ENCODE assay signal across 8 cellular contexts in the genomic region with DNA sequence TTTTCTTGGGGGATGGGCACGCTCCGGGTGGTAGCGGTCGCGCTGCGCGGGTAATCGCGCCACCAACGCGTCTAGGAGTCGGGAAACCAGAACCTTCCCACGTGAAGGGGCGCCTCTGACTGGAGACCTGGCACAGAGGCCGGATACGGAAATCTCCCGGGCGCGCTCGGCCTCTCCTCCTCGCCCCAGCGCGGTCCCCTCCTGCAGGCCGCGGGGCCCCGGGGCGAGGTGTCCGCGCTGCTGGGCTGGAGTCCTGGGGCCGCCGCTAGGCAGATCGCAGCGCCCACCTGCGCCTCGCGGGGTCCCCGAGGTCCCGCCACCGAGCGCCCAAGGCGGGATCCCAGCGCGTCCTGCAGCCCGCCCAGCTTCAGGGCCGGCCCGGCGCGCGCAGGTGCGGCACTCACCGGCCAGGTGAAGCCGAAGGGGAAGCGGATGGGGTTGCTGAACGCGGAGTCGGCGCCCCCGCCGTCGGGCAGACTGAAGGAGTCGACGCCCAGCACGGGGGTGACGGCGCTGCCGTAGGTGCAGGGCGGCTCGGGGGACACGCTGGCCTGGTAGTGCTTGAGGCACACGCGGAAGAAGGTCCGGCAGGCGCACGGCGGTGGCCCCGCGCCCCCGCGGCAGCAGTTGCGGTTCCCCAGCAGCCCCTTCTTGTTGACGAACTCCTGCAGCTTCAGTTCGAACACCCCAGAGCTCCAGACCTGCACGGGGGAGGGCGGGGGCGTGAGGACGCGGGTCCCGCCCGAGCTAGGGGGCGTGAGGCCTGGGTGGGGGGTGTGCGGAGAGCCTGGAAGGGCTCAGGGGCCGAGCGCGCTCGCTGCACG. TPM values are rescaled to one million over a fixed set of nuclear protein-coding genes. Genes with fewer than 3 reads are reported as not detected.
DNase-seq lines count a peak whose midpoint lies in the region; ATAC-seq and TF ChIP-seq lines count a peak whose summit lies in the region.

No MANE protein-coding gene starts in this region.

- no peak overlapping the region for H2AFZ ChIP-seq in HCT116 (ENCODE audit: low read depth, low read length, poor library complexity, severe bottlenecking)
- H2AFZ ChIP-seq in smooth muscle cell (ENCODE audit: low read depth) = no peak overlapping the region

- H3K27ac ChIP-seq in HCT116 (ENCODE audit: low read depth, low read length) (no peak overlapping the region), smooth muscle cell (ENCODE audit: low read depth) (no peak overlapping the region)

- peak overlapping the region; percentile 90 for H3K4me2 ChIP-seq in HCT116 (ENCODE audit: low read length)
- peak overlapping the region; percentile 85 for H3K4me2 ChIP-seq in smooth muscle cell

- H3K27me3 ChIP-seq in HCT116 (ENCODE audit: insufficient read depth, low read length) (peaks cover 4% of the 10 kb centered on the region; the same call in 1 of the 2 replicates), smooth muscle cell (ENCODE audit: low read depth) (peaks cover 84% of the 10 kb centered on the region)

- WGBS in smooth muscle cell (ENCODE audit: low lambda C conversion rate) = 3% methylated on average over 77 of the region's 96 CpGs

- intact Hi-C loops in HCT116 (cut with micrococcal nuclease) = no loop called here

- no peak for DNase-seq in HCT116 (ENCODE audit: low read depth, low spot score)
- DNase-seq in activated CD8-positive, alpha-beta memory T cell treated with anti-CD3 and anti-CD28 coated beads, Interleukin-2, amount 10 ng/mL, durations not matched to agents 7 days and 5 days = no peak
- no peak for DNase-seq in smooth muscle cell (lab: John Stamatoyannopoulos, UW; ENCODE audit: unreplicated experiment)
- DNase-seq in NAMALWA (ENCODE audit: low spot score) = no peak
- DNase-seq in stimulated activated CD4-positive, alpha-beta T cell treated with anti-CD3 and anti-CD28 coated beads, Interleukin-1b, Interleukin-23, amount 100 ng/mL, for 48 hours = no peak

- H3K9ac ChIP-seq in HCT116 (ENCODE audit: low read length) (no peak overlapping the region), smooth muscle cell (ENCODE audit: low read depth) (no peak overlapping the region)

- H3K9me2 ChIP-seq in HCT116 (ENCODE audit: insufficient read depth) = no peaks in the 10 kb centered on the region

- H3K36me3 Mint-ChIP-seq in activated CD8-positive, alpha-beta memory T cell treated with anti-CD3 and anti-CD28 coated beads, Interleukin-2, amount 10 ng/mL, durations not matched to agents 7 days and 5 days = no peaks in the 10 kb centered on the region

- ATAC-seq in HCT116 (no peak), GM19452 (IDR thresholded peaks at IDR 0.05; ENCODE audit: unreplicated experiment) (no peak), GM21825 (IDR thresholded peaks at IDR 0.05; ENCODE audit: unreplicated experiment) (no peak)
- ATAC-seq in activated CD8-positive, alpha-beta memory T cell treated with anti-CD3 and anti-CD28 coated beads, Interleukin-2, amount 10 ng/mL, durations not matched to agents 7 days and 5 days = peak; percentile 10

- RAD21 ChIA-PET in HCT116 (lab: Charles Lee; ENCODE audit: low non-redundant PET in 1 of 2, low total read pairs in 2 of 2, uncharacterized antibody in 2 of 2, unreplicated experiment in 2 of 2) = no interaction called here

- CTCF ChIA-PET in HCT116 (lab: Charles Lee) = no interaction called here
- CTCF ChIA-PET in activated CD8-positive, alpha-beta memory T cell treated with anti-CD3 and anti-CD28 coated beads, Interleukin-2, amount 10 ng/mL, durations not matched to agents 7 days and 5 days (lab: Charles Lee) = interaction anchor here (0.9 to 3.7 kb wide), 2 partner anchors 455 to 458 kb away, joined by 3 to 18 read pairs; no protein-coding TSS in a partner anchor

- peaks cover 78% of the 10 kb centered on the region for H3K27me3 Mint-ChIP-seq in activated CD8-positive, alpha-beta memory T cell treated with anti-CD3 and anti-CD28 coated beads, Interleukin-2, amount 10 ng/mL, durations not matched to agents 7 days and 5 days

- H3F3A ChIP-seq in smooth muscle cell (ENCODE audit: low read depth) = no peaks in the 10 kb centered on the region

- no peaks in the 10 kb centered on the region for H3K9me3 ChIP-seq in HCT116 (ENCODE audit: control insufficient read depth in 1 of 2, insufficient read depth in 1 of 2, low read depth in 1 of 2, low read length in 2 of 2)
- H3K9me3 ChIP-seq in smooth muscle cell (replicated peaks; ENCODE audit: low read depth) = no peaks in the 10 kb centered on the region

- POLR2A ChIA-PET in HCT116 (lab: Charles Lee) = no interaction called here

- H3K79me2 ChIP-seq in HCT116 (ENCODE audit: insufficient read depth, low read length) = no peaks in the 10 kb centered on the region
- no peaks in the 10 kb centered on the region for H3K79me2 ChIP-seq in smooth muscle cell (ENCODE audit: low read depth)

- TF ChIP-seq POLR2A in HCT116 (IDR thresholded peaks at IDR 0.05; ENCODE audit: borderline replicate concordance, extremely low read depth, insufficient read depth, insufficient read length) = no peak

- no peaks in the 10 kb centered on the region for H4K20me1 ChIP-seq in HCT116 (ENCODE audit: insufficient read depth)
- H4K20me1 ChIP-seq in smooth muscle cell (ENCODE audit: low read depth) = no peaks in the 10 kb centered on the region

- H3K4me3 ChIP-seq in HCT116 (replicated peaks in 1 of 2; ENCODE audit: low read depth in 1 of 2, low read length in 2 of 2) (no peak overlapping the region; a peak in 1 of 4 replicates), iPS-11a (ENCODE audit: low read depth, low read length) (peak overlapping the region; percentile 34), smooth muscle cell (peak overlapping the region; percentile 58)

- no peak overlapping the region for H3K27ac Mint-ChIP-seq in activated CD8-positive, alpha-beta memory T cell treated with anti-CD3 and anti-CD28 coated beads, Interleukin-2, amount 10 ng/mL, durations not matched to agents 7 days and 5 days

- H3K36me3 ChIP-seq in HCT116 (ENCODE audit: control insufficient read depth in 1 of 2, insufficient read depth in 2 of 2, low read length in 2 of 2) (no peaks in the 10 kb centered on the region; a peak in 1 of 4 replicates), smooth muscle cell (ENCODE audit: low read depth) (no peaks in the 10 kb centered on the region)

- no peaks in the 10 kb centered on the region for H3K9me3 Mint-ChIP-seq in activated CD8-positive, alpha-beta memory T cell treated with anti-CD3 and anti-CD28 coated beads, Interleukin-2, amount 10 ng/mL, durations not matched to agents 7 days and 5 days (ENCODE audit: low read depth)

- TF ChIP-seq CTCF in HCT116 (IDR thresholded peaks at IDR 0.05 in 2 of 3, conservative IDR thresholded peaks at IDR 0.05 in 1 of 3; ENCODE audit: borderline replicate concordance in 1 of 3, insufficient read depth in 1 of 3, low read depth in 2 of 3, low read length in 2 of 3) = no peak
- TF ChIP-seq CTCF in smooth muscle cell (IDR thresholded peaks at IDR 0.05; ENCODE audit: borderline replicate concordance, insufficient read depth, poor library complexity, severe bottlenecking) = no peak

- no peak for TF ChIP-seq RAD21 in HCT116 (IDR thresholded peaks at IDR 0.05; ENCODE audit: low read depth)

- peak overlapping the region; percentile 55 for H3K4me3 Mint-ChIP-seq in activated CD8-positive, alpha-beta memory T cell treated with anti-CD3 and anti-CD28 coated beads, Interleukin-2, amount 10 ng/mL, durations not matched to agents 7 days and 5 days

- peaks cover 0 to 7% of the 10 kb centered on the region in 2 experiments; a peak in 2 of 4 replicates for H3K4me1 ChIP-seq in HCT116 (ENCODE audit: control insufficient read depth in 1 of 2, insufficient read depth in 2 of 2, low read length in 2 of 2)
- peaks cover 57% of the 10 kb centered on the region for H3K4me1 ChIP-seq in smooth muscle cell (ENCODE audit: low read depth)

- no TSS peak for BruUV-seq in HCT116 (replicated peaks; lab: Mats Ljungman, UMichigan)

- peaks cover 25% of the 10 kb centered on the region for H3K4me1 Mint-ChIP-seq in activated CD8-positive, alpha-beta memory T cell treated with anti-CD3 and anti-CD28 coated beads, Interleukin-2, amount 10 ng/mL, durations not matched to agents 7 days and 5 days

TF ChIP-seq in HCT116, 20 proteins besides CTCF, POLR2A, EP300 and RAD21:
- TF ChIP-seq TCF7L2 (IDR thresholded peaks at IDR 0.05; ENCODE audit: borderline replicate concordance, extremely low read depth, insufficient read depth, insufficient read length) (no peak), SIN3A (IDR thresholded peaks at IDR 0.05; ENCODE audit: low read depth) (no peak), CEBPB (IDR thresholded peaks at IDR 0.05; ENCODE audit: low read depth) (no peak), ZFX (IDR thresholded peaks at IDR 0.05) (no peak), SRF (IDR thresholded peaks at IDR 0.05; ENCODE audit: low read depth) (no peak), EGR1 (IDR thresholded peaks at IDR 0.05; ENCODE audit: low read depth) (no peak)

RNA-seq across cellular contexts. Expression of a gene that starts 1.6 kb away (rescaled TPM):
- total RNA-seq in HCT116 (2021; ENCODE audit: unreplicated experiment) (5.3 TPM), smooth muscle cell (0.27 and 0.36 TPM in 2 replicates)
- 3.3 and 3.9 TPM in 2 replicates for polyA plus RNA-seq in HCT116 (2012)
- total RNA-seq in activated CD8-positive, alpha-beta memory T cell treated with anti-CD3 and anti-CD28 coated beads, Interleukin-2, amount 10 ng/mL, durations not matched to agents 7 days and 5 days = 1 to 10 TPM in 1 of 2 experiments, under 1 TPM in 1; 0.37 to 1.2 TPM
- 0.70 and 0.99 TPM in 2 replicates for polyA plus RNA-seq in smooth muscle cell

RNA-seq across cellular contexts. Expression of a gene that starts 17.2 kb away (rescaled TPM):
- total RNA-seq in HCT116 (2021; ENCODE audit: unreplicated experiment) = 25.2 TPM
- polyA plus RNA-seq in HCT116 (2012) = 12.7 and 15.7 TPM in 2 replicates
- 10 to 100 TPM; 20.4 to 26.0 TPM for total RNA-seq in activated CD8-positive, alpha-beta memory T cell treated with anti-CD3 and anti-CD28 coated beads, Interleukin-2, amount 10 ng/mL, durations not matched to agents 7 days and 5 days
- 17.8 and 22.8 TPM in 2 replicates for total RNA-seq in smooth muscle cell
- polyA plus RNA-seq in smooth muscle cell = 22.2 and 26.3 TPM in 2 replicates

Comparison
In these comparisons a context has a peak if more than half of its experiments do, and no peak if none do; other contexts are left out.
1. H3K4me3 ChIP-seq: peak in iPS-11a (single experiment) and smooth muscle cell (single experiment); none in HCT116 (0 of 2).